21 cellular contexts compared by ENCODE assay signal in the genomic region with DNA sequence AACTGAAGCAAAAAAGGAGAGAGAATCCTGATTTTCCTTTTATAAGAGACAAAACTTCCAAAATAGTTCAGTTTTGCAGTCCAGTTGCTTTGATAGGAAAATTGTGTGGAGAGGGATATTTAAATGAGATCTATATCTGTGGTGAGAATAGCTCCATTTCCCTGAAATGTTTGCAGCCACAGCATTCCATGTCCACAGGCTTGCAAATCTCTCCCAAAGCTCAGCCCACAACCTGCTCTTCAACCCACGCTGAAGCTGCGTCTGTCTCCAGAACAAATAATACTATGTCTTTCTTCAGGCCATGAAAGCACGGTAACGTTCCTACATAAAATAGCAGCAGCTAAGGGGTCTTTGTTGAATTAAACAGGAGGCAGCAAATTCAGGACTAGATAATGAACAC. TPM values are rescaled to one million over a fixed set of nuclear protein-coding genes. Genes with fewer than 3 reads are reported as not detected.
DNase-seq lines count a peak whose midpoint lies in the region; ATAC-seq and TF ChIP-seq lines count a peak whose summit lies in the region.
"Had no signal": no experiment of that assay in that cellular context is flagged by ENCODE, and none has a peak within 500 bp of the region (broad histone marks: within the 10 kb centered on the region; RNA-seq: fewer than 3 reads in every experiment).

No MANE protein-coding gene starts in this region.

- peak overlapping the region in 1 of 2 experiments; percentile 38 for H3K4me3 ChIP-seq in mesenchymal stem cell (ENCODE audit: insufficient read depth in 1 of 2, low read depth in 1 of 2, low read length in 2 of 2)
- no peak overlapping the region for H3K4me3 ChIP-seq in stomach
- H3K4me3 ChIP-seq: left lung, SJCRH30 had no signal

- no peaks in the 10 kb centered on the region for H3K9me3 Mint-ChIP-seq in activated CD8-positive, alpha-beta memory T cell treated with anti-CD3 and anti-CD28 coated beads, Interleukin-2, amount 10 ng/mL, durations not matched to agents 7 days and 5 days (ENCODE audit: low read depth)
- H3K9me3 Mint-ChIP-seq: CD8-positive, alpha-beta T cell had no signal

- H3K27me3 ChIP-seq in mesenchymal stem cell (ENCODE audit: control insufficient read depth in 1 of 2, insufficient read depth in 1 of 2, low read length in 2 of 2) (no peaks in the 10 kb centered on the region), stomach (no peaks in the 10 kb centered on the region)
- H3K27me3 ChIP-seq: left lung, SJCRH30 had no signal

- intact Hi-C loops in stomach (cut with DNase I; ENCODE audit: low total_unique reads): no loop called here

- no peak overlapping the region for H3K4ac ChIP-seq in mesenchymal stem cell (ENCODE audit: low read depth in 1 of 2, low read length in 2 of 2)

- H3K9me3 ChIP-seq in mesenchymal stem cell (ENCODE audit: control insufficient read depth, low read length) (no peaks in the 10 kb centered on the region), stomach (no peaks in the 10 kb centered on the region)
- H3K9me3 ChIP-seq: left lung, SJCRH30 had no signal

- H3K36me3 Mint-ChIP-seq in activated CD8-positive, alpha-beta memory T cell treated with anti-CD3 and anti-CD28 coated beads, Interleukin-2, amount 10 ng/mL, durations not matched to agents 7 days and 5 days: no peaks in the 10 kb centered on the region
- H3K36me3 Mint-ChIP-seq: CD8-positive, alpha-beta T cell had no signal

- H3K36me3 ChIP-seq in mesenchymal stem cell (ENCODE audit: control insufficient read depth in 1 of 2, insufficient read depth in 2 of 2, low read depth in 1 of 2, low read length in 2 of 2): no peaks in the 10 kb centered on the region
- no peaks in the 10 kb centered on the region for H3K36me3 ChIP-seq in stomach
- H3K36me3 ChIP-seq: left lung, SJCRH30 had no signal

- no peaks in the 10 kb centered on the region for H3K4me1 Mint-ChIP-seq in activated CD8-positive, alpha-beta memory T cell treated with anti-CD3 and anti-CD28 coated beads, Interleukin-2, amount 10 ng/mL, durations not matched to agents 7 days and 5 days

- no peak for ATAC-seq in HG03469 (IDR thresholded peaks at IDR 0.05; ENCODE audit: unreplicated experiment)
- ATAC-seq in activated CD8-positive, alpha-beta memory T cell treated with anti-CD3 and anti-CD28 coated beads, Interleukin-2, amount 10 ng/mL, durations not matched to agents 7 days and 5 days: no peak
- ATAC-seq: CD8-positive, alpha-beta T cell; left lung; PC-3 had no signal

- H3K4me2 ChIP-seq in mesenchymal stem cell (ENCODE audit: low read length, poor library complexity, severe bottlenecking): no peak overlapping the region

- peaks cover 14% of the 10 kb centered on the region for H3K4me1 ChIP-seq in mesenchymal stem cell (ENCODE audit: control insufficient read depth, insufficient read depth, low read depth, low read length)
- peaks cover 5 to 81% (median 29%) of the 10 kb centered on the region in 4 donors for H3K4me1 ChIP-seq in stomach
- H3K4me1 ChIP-seq: parathyroid adenoma had no signal

- no peak overlapping the region for H3K14ac ChIP-seq in mesenchymal stem cell (ENCODE audit: low read length in 2 of 2)

- peak overlapping the region; percentile 39 for H3K9ac ChIP-seq in mesenchymal stem cell (ENCODE audit: low read length)
- H3K9ac ChIP-seq: parathyroid adenoma had no signal

- DNase-seq in GM03348 (ENCODE audit: low spot score) (peak; percentile 69), cerebellar cortex (ENCODE audit: low spot score) (peak; percentile 22), mesenchymal stem cell (peak; percentile 15), stomach (no peak), NCI-H2227 treated with DMSO at 0.1 percent for 48 hours (lab: John Stamatoyannopoulos, UW) (no peak)
- no peak for DNase-seq in effector CD8-positive, alpha-beta T cell (lab: John Stamatoyannopoulos, UW)
- no peak for DNase-seq in activated CD8-positive, alpha-beta memory T cell treated with anti-CD3 and anti-CD28 coated beads, Interleukin-2, amount 10 ng/mL, durations not matched to agents 7 days and 5 days
- DNase-seq: activated gamma-delta T cell treated with Interleukin-2 at 50 U/mL for 16 hours; aorta; CD8-positive, alpha-beta T cell; erythroblast; H7; left lung; NCI-H1105; NCI-H774; PC-3; stimulated activated CD4-positive, alpha-beta T cell treated with anti-CD3 and anti-CD28 coated beads, Interleukin-4, amount 100 ng/mL, for 1 hour had no signal

- H3K27ac Mint-ChIP-seq in activated CD8-positive, alpha-beta memory T cell treated with anti-CD3 and anti-CD28 coated beads, Interleukin-2, amount 10 ng/mL, durations not matched to agents 7 days and 5 days: no peak overlapping the region
- H3K27ac Mint-ChIP-seq: CD8-positive, alpha-beta T cell had no signal

- no peak for TF ChIP-seq EP300 in stomach (IDR thresholded peaks at IDR 0.05)

- H2AK5ac ChIP-seq in mesenchymal stem cell (ENCODE audit: low read length, severe bottlenecking): no peak overlapping the region

- CTCF ChIA-PET in activated CD8-positive, alpha-beta memory T cell treated with anti-CD3 and anti-CD28 coated beads, Interleukin-2, amount 10 ng/mL, durations not matched to agents 7 days and 5 days (lab: Charles Lee): no interaction called here

- 98% methylated on average over 4 of the region's 4 CpGs for WGBS in mesenchymal stem cell
- 68 to 89% (median 85%) methylated on average over 4 of the region's 4 CpGs for WGBS in stomach, 5 donors

- H3K27me3 Mint-ChIP-seq in activated CD8-positive, alpha-beta memory T cell treated with anti-CD3 and anti-CD28 coated beads, Interleukin-2, amount 10 ng/mL, durations not matched to agents 7 days and 5 days: peaks cover 13% of the 10 kb centered on the region

- no peak for TF ChIP-seq CTCF in stomach (IDR thresholded peaks at IDR 0.05)

- no peak overlapping the region for H2BK15ac ChIP-seq in mesenchymal stem cell (ENCODE audit: low read depth, poor library complexity, severe bottlenecking)

- H3K18ac ChIP-seq in mesenchymal stem cell (ENCODE audit: low read depth in 1 of 2, low read length in 2 of 2): no peak overlapping the region

- H2AFZ ChIP-seq in mesenchymal stem cell (ENCODE audit: low read depth, low read length): no peak overlapping the region
- H2AFZ ChIP-seq: parathyroid adenoma had no signal

- H3K23ac ChIP-seq in mesenchymal stem cell (ENCODE audit: low read length in 2 of 2): no peak overlapping the region

- no peak overlapping the region for H4K8ac ChIP-seq in mesenchymal stem cell (ENCODE audit: low read length)

- no peak overlapping the region for H4K91ac ChIP-seq in mesenchymal stem cell (ENCODE audit: low read length)

- H3K27ac ChIP-seq in mesenchymal stem cell (ENCODE audit: low read length, poor library complexity, severe bottlenecking) (no peak overlapping the region), stomach (peak overlapping the region in 3 of 5 donors; percentile 61 to 74 (median 63))
- H3K27ac ChIP-seq: left lung, parathyroid adenoma, SJCRH30 had no signal

- no peak overlapping the region for H3K4me3 Mint-ChIP-seq in activated CD8-positive, alpha-beta memory T cell treated with anti-CD3 and anti-CD28 coated beads, Interleukin-2, amount 10 ng/mL, durations not matched to agents 7 days and 5 days

- TF ChIP-seq POLR2A in stomach (IDR thresholded peaks at IDR 0.05): no peak

- H2BK5ac ChIP-seq in mesenchymal stem cell (ENCODE audit: low read depth, low read length, poor library complexity, severe bottlenecking): no peak overlapping the region

- H2BK120ac ChIP-seq in mesenchymal stem cell (ENCODE audit: low read depth, low read length): no peak overlapping the region

- no peaks in the 10 kb centered on the region for H3K79me1 ChIP-seq in mesenchymal stem cell (replicated peaks; ENCODE audit: low read length, poor library complexity, severe bottlenecking)

- H2BK12ac ChIP-seq in mesenchymal stem cell (ENCODE audit: low read length in 2 of 2): no peak overlapping the region

RNA-seq across cellular contexts. Expression of gene TMEM17, which starts 31.8 kb away (rescaled TPM):
- 2.8 TPM for polyA plus RNA-seq in mesenchymal stem cell (2013, experiment 1 of 2)
- polyA plus RNA-seq in mesenchymal stem cell (2013, experiment 2 of 2): 2.8 TPM
- 1 to 10 TPM in 1 of 5 donors, under 1 TPM in 2, not detected in 2; 0.87 to 2.2 (median 0.89) TPM for total RNA-seq in stomach
- 1 to 10 TPM in 2 of 3 donors, not detected in 1; 1.2 to 1.3 TPM for polyA plus RNA-seq in stomach
- total RNA-seq in activated CD8-positive, alpha-beta memory T cell treated with anti-CD3 and anti-CD28 coated beads, Interleukin-2, amount 10 ng/mL, durations not matched to agents 7 days and 5 days: under 1 TPM; 0.12 to 0.26 TPM
- total RNA-seq: CD8-positive, alpha-beta T cell; T-helper 1 cell treated with Interleukin-12 subunit alpha and Interleukin-12 subunit beta and Interleukin-4 antibody, amounts not matched to agents 30 ng/mL and 1 ng/mL, for 36 hours had no signal

Comparison
In these comparisons a context has a peak if more than half of its experiments do, and no peak if none do; other contexts are left out.
1. DNase-seq: peak in GM03348 (single experiment), cerebellar cortex (single experiment) and mesenchymal stem cell (single experiment); none in stomach (single experiment), effector CD8-positive, alpha-beta T cell (single experiment), activated CD8-positive, alpha-beta memory T cell treated with anti-CD3 and anti-CD28 coated beads, Interleukin-2, amount 10 ng/mL, durations not matched to agents 7 days and 5 days (single experiment) and NCI-H2227 treated with DMSO at 0.1 percent for 48 hours (single experiment).